11 cellular contexts compared by ENCODE assay signal in the genomic region with DNA sequence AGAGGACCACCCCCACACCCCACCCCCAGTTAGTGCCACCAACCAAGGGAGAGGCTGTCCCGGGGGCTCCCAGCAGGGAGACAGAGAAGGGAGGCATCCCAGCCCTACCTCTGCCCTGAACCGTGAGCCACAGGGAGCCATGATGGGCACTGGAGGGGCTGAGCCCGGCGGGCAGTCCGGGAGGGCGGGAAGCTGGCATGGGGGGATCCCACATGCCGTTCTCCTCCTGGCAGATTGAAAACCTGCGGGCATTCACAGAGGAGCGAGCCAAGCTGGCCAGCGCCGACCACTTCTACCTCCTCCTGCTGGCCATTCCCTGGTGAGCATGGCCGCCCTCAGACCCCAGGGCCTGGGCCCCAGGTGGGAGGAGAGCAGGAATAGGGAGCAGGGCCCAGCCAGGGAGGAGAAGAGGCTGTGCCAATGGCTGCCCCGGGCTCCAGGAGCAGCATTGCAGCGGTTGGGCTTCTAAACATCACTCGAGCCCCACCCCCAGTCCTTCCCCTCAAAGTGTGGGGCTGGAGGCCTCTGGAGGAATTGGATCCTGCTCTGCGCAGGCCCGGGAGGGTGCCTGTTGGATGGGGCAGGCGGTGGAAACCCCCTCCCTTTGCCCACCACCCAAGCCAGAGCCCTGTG.
"Had no signal": no experiment of that assay in that cellular context is flagged by ENCODE, and none has a peak within 500 bp of the region (broad histone marks: within the 10 kb centered on the region; RNA-seq: fewer than 3 reads in every experiment).

No MANE protein-coding gene starts in this region.

- H3K9me3 ChIP-seq: pancreas, right lobe of liver, stomach, testis, upper lobe of right lung had no signal

- H3K79me2 ChIP-seq: hepatocyte had no signal

- H3K4me2 ChIP-seq: hepatocyte had no signal

- H3K27ac ChIP-seq: cardiac muscle cell, hepatocyte, pancreas, right lobe of liver, stomach, testis, upper lobe of right lung, VCaP had no signal

- H3K4me1 ChIP-seq: pancreas, right lobe of liver, testis, upper lobe of right lung had no signal

- H3K4me3 ChIP-seq: cardiac muscle cell, hepatocyte, pancreas, right lobe of liver, stomach, testis, upper lobe of right lung had no signal

- H2AFZ ChIP-seq: hepatocyte had no signal

- DNase-seq: amniotic stem cell, foreskin melanocyte, glutamatergic neuron, stomach, testis had no signal

- H3K27me3 ChIP-seq: cardiac muscle cell, hepatocyte, pancreas, right lobe of liver, stomach, testis, upper lobe of right lung had no signal
